In genomic region chr18:48735070-48735676, GRCh38 we compare ENCODE assay signal across 14 cellular contexts.
DNase-seq lines count a peak whose midpoint lies in the region; ATAC-seq and TF ChIP-seq lines count a peak whose summit lies in the region.
"Had no signal": no experiment of that assay in that cellular context is flagged by ENCODE, and none has a peak within 500 bp of the region (broad histone marks: within the 10 kb centered on the region; RNA-seq: fewer than 3 reads in every experiment).

No MANE protein-coding gene starts in this region.

- no peaks in the 10 kb centered on the region for H3K27me3 Mint-ChIP-seq in activated naive CD8-positive, alpha-beta T cell treated with anti-CD3 and anti-CD28 coated beads, Interleukin-2, amount 50 U/mL, for 24 hours
- H3K27me3 Mint-ChIP-seq in activated naive CD8-positive, alpha-beta T cell treated with anti-CD3 and anti-CD28 coated beads for 36 hours, result no peaks in the 10 kb centered on the region
- H3K27me3 Mint-ChIP-seq: activated naive CD4-positive, alpha-beta T cell treated with anti-CD3 and anti-CD28 coated beads, Interleukin-2, amount 50 U/mL, for 24 hours had no signal

- peak overlapping the region; percentile 13 for H3K27ac Mint-ChIP-seq in activated naive CD8-positive, alpha-beta T cell treated with anti-CD3 and anti-CD28 coated beads, Interleukin-2, amount 50 U/mL, for 24 hours
- no peak overlapping the region for H3K27ac Mint-ChIP-seq in activated naive CD8-positive, alpha-beta T cell treated with anti-CD3 and anti-CD28 coated beads for 36 hours
- H3K27ac Mint-ChIP-seq: activated naive CD4-positive, alpha-beta T cell treated with anti-CD3 and anti-CD28 coated beads, Interleukin-2, amount 50 U/mL, for 24 hours had no signal

- no peak overlapping the region for H3K4me3 Mint-ChIP-seq in activated naive CD8-positive, alpha-beta T cell treated with anti-CD3 and anti-CD28 coated beads, Interleukin-2, amount 50 U/mL, for 24 hours
- H3K4me3 Mint-ChIP-seq in activated naive CD8-positive, alpha-beta T cell treated with anti-CD3 and anti-CD28 coated beads for 36 hours, result no peak overlapping the region
- H3K4me3 Mint-ChIP-seq: activated naive CD4-positive, alpha-beta T cell treated with anti-CD3 and anti-CD28 coated beads, Interleukin-2, amount 50 U/mL, for 24 hours had no signal

- no peaks in the 10 kb centered on the region for H3K27me3 ChIP-seq in foreskin keratinocyte
- H3K27me3 ChIP-seq: esophagus squamous epithelium, ovary had no signal

- TF ChIP-seq CTCF in foreskin keratinocyte (conservative IDR thresholded peaks at IDR 0.05), result peak; percentile 37

- no peaks in the 10 kb centered on the region for H3K9me3 Mint-ChIP-seq in activated naive CD8-positive, alpha-beta T cell treated with anti-CD3 and anti-CD28 coated beads, Interleukin-2, amount 50 U/mL, for 24 hours
- no peaks in the 10 kb centered on the region for H3K9me3 Mint-ChIP-seq in activated naive CD8-positive, alpha-beta T cell treated with anti-CD3 and anti-CD28 coated beads for 36 hours
- H3K9me3 Mint-ChIP-seq: activated naive CD4-positive, alpha-beta T cell treated with anti-CD3 and anti-CD28 coated beads, Interleukin-2, amount 50 U/mL, for 24 hours had no signal

- H3K27ac ChIP-seq in foreskin keratinocyte, result no peak overlapping the region
- H3K27ac ChIP-seq: esophagus squamous epithelium, ovary had no signal

- no peak for DNase-seq in activated naive CD8-positive, alpha-beta T cell treated with anti-CD3 and anti-CD28 coated beads, Interleukin-2, amount 50 U/mL, for 24 hours
- no peak for DNase-seq in activated naive CD8-positive, alpha-beta T cell treated with anti-CD3 and anti-CD28 coated beads for 36 hours
- peak; percentile 26 to 58 for DNase-seq in foreskin keratinocyte
- DNase-seq in renal cortical epithelial cell (ENCODE audit: low read depth), result peak; percentile 8
- no peak for DNase-seq in middle frontal gyrus (ENCODE audit: extremely low spot score, low spot score)
- DNase-seq in MV-4-11 (lab: John Stamatoyannopoulos, UW), result no peak
- no peak for DNase-seq in NOMO-1 treated with DMSO at 0.1 percent for 48 hours (lab: John Stamatoyannopoulos, UW; ENCODE audit: unreplicated experiment)
- DNase-seq: esophagus squamous epithelium; NCI-H1930; NCI-H82; ovary; stimulated activated CD4-positive, alpha-beta T cell treated with anti-CD3 and anti-CD28 coated beads, Interleukin-15, amount 100 ng/mL, for 24 hours had no signal

- no peak for ATAC-seq in activated naive CD8-positive, alpha-beta T cell treated with anti-CD3 and anti-CD28 coated beads, Interleukin-2, amount 50 U/mL, for 24 hours
- peak; percentile 68 for ATAC-seq in foreskin keratinocyte

- no peaks in the 10 kb centered on the region for H3K36me3 Mint-ChIP-seq in activated naive CD8-positive, alpha-beta T cell treated with anti-CD3 and anti-CD28 coated beads, Interleukin-2, amount 50 U/mL, for 24 hours (ENCODE audit: low read depth)
- no peaks in the 10 kb centered on the region for H3K36me3 Mint-ChIP-seq in activated naive CD8-positive, alpha-beta T cell treated with anti-CD3 and anti-CD28 coated beads for 36 hours
- H3K36me3 Mint-ChIP-seq: activated naive CD4-positive, alpha-beta T cell treated with anti-CD3 and anti-CD28 coated beads, Interleukin-2, amount 50 U/mL, for 24 hours had no signal

- peaks cover 13% of the 10 kb centered on the region for H3K4me1 ChIP-seq in foreskin keratinocyte

- H3K4me1 Mint-ChIP-seq in activated naive CD8-positive, alpha-beta T cell treated with anti-CD3 and anti-CD28 coated beads, Interleukin-2, amount 50 U/mL, for 24 hours, result no peaks in the 10 kb centered on the region
- no peaks in the 10 kb centered on the region for H3K4me1 Mint-ChIP-seq in activated naive CD8-positive, alpha-beta T cell treated with anti-CD3 and anti-CD28 coated beads for 36 hours

TF ChIP-seq in PFSK-1, 5 proteins besides CTCF, POLR2A, EP300 and RAD21:
- TF ChIP-seq FOXP2 (optimal IDR thresholded peaks at IDR 0.05; ENCODE audit: borderline replicate concordance, extremely low read depth, extremely low read length, insufficient read depth), result peak; percentile 26
- TF ChIP-seq SIN3A (IDR thresholded peaks at IDR 0.05; ENCODE audit: borderline replicate concordance, insufficient read depth, low read length), result no peak

Comparison
In these comparisons a context has a peak if more than half of its experiments do, and no peak if none do; other contexts are left out.
1. DNase-seq: peak in foreskin keratinocyte (2 of 2) and renal cortical epithelial cell (single experiment); none in activated naive CD8-positive, alpha-beta T cell treated with anti-CD3 and anti-CD28 coated beads, Interleukin-2, amount 50 U/mL, for 24 hours (single experiment), activated naive CD8-positive, alpha-beta T cell treated with anti-CD3 and anti-CD28 coated beads for 36 hours (single experiment), middle frontal gyrus (single experiment), MV-4-11 (single experiment) and NOMO-1 treated with DMSO at 0.1 percent for 48 hours (single experiment).